In the genomic region with DNA sequence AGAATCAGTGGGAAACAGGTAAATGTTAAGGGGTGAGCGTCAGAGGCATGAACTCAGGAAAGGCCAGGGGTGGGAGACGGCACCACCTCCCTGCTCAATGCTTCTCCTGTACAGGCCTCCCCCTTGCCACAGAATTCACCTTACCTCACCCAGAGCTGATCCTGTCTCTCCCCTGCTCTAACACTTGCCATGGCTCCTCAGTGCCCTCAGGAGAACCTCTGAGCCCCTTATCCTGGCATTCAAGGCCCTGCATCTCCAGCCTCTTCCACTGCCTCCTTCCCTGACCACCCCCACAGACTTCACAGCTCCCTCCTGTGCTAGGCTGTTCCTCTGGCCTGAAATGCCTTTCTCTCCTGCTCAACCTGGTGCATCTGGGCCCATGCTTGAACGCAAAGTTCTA, we compare ENCODE assay signal across 33 cellular contexts. TPM values are rescaled to one million over a fixed set of nuclear protein-coding genes. Genes with fewer than 3 reads are reported as not detected.
"Had no signal": no experiment of that assay in that cellular context is flagged by ENCODE, and none has a peak within 500 bp of the region (broad histone marks: within the 10 kb centered on the region; RNA-seq: fewer than 3 reads in every experiment).

No MANE protein-coding gene starts in this region.

- ATAC-seq: activated CD4-positive, alpha-beta T cell treated with anti-CD3 and anti-CD28 coated beads for 36 hours; activated CD8-positive, alpha-beta memory T cell treated with anti-CD3 and anti-CD28 coated beads, Interleukin-2, amount 10 ng/mL, durations not matched to agents 7 days and 5 days; activated CD8-positive, alpha-beta T cell treated with anti-CD3 and anti-CD28 coated beads, Interleukin-2, amount 10 ng/mL, durations not matched to agents 7 days and 5 days; activated T-cell treated with anti-CD3 and anti-CD28 coated beads, Interleukin-2, amount 50 U/mL, for 72 hours; foreskin keratinocyte; gastrocnemius medialis; heart right ventricle had no signal

- H3K27me3 Mint-ChIP-seq: activated CD4-positive, alpha-beta T cell treated with anti-CD3 and anti-CD28 coated beads for 36 hours had no signal

- H3K9me3 Mint-ChIP-seq: activated CD4-positive, alpha-beta memory T cell treated with anti-CD3 and anti-CD28 coated beads for 36 hours; activated CD4-positive, alpha-beta T cell treated with anti-CD3 and anti-CD28 coated beads, Interleukin-2, amount 10 ng/mL, durations not matched to agents 24 days and 14 days; activated T-cell treated with anti-CD3 and anti-CD28 coated beads, Interleukin-2, amount 50 U/mL, for 72 hours; central memory CD8-positive, alpha-beta T cell; dendritic cell treated with granulocyte-macrophage colony-stimulating factor and Interleukin-4, amounts not matched to agents 40 ng/mL and 50 ng/mL, for 4 days had no signal

- H3K27me3 ChIP-seq: brain microvascular endothelial cell had no signal

- H3K36me3 Mint-ChIP-seq: activated CD4-positive, alpha-beta memory T cell treated with anti-CD3 and anti-CD28 coated beads for 36 hours; activated CD8-positive, alpha-beta memory T cell treated with anti-CD3 and anti-CD28 coated beads, Interleukin-2, amount 10 ng/mL, durations not matched to agents 7 days and 5 days; activated naive CD8-positive, alpha-beta T cell had no signal

- H3K4me1 Mint-ChIP-seq: activated CD4-positive, alpha-beta T cell treated with anti-CD3 and anti-CD28 coated beads for 36 hours; activated CD4-positive, alpha-beta T cell treated with anti-CD3 and anti-CD28 coated beads, Interleukin-2, amount 10 ng/mL, durations not matched to agents 24 days and 14 days; central memory CD8-positive, alpha-beta T cell had no signal

- FAIRE-seq: astrocyte, bronchial epithelial cell had no signal

- H3K27ac Mint-ChIP-seq: activated CD4-positive, alpha-beta memory T cell treated with anti-CD3 and anti-CD28 coated beads for 36 hours; activated CD4-positive, alpha-beta T cell treated with anti-CD3 and anti-CD28 coated beads for 36 hours; activated CD4-positive, alpha-beta T cell treated with anti-CD3 and anti-CD28 coated beads, Interleukin-2, amount 10 ng/mL, durations not matched to agents 24 days and 14 days; activated CD8-positive, alpha-beta memory T cell treated with anti-CD3 and anti-CD28 coated beads, Interleukin-2, amount 10 ng/mL, durations not matched to agents 7 days and 5 days; activated CD8-positive, alpha-beta T cell treated with anti-CD3 and anti-CD28 coated beads, Interleukin-2, amount 10 ng/mL, durations not matched to agents 7 days and 5 days; activated naive CD8-positive, alpha-beta T cell; activated T-cell treated with anti-CD3 and anti-CD28 coated beads, Interleukin-2, amount 50 U/mL, for 72 hours; dendritic cell treated with granulocyte-macrophage colony-stimulating factor and Interleukin-4, amounts not matched to agents 40 ng/mL and 50 ng/mL, for 4 days had no signal

- H3K9me3 ChIP-seq: esophagus muscularis mucosa, gastrocnemius medialis, heart right ventricle had no signal

- H3K27ac ChIP-seq: brain microvascular endothelial cell, coronary artery, dorsolateral prefrontal cortex, esophagus muscularis mucosa, foreskin keratinocyte, gastrocnemius medialis, heart right ventricle had no signal

- H3K4me3 Mint-ChIP-seq: activated CD4-positive, alpha-beta memory T cell treated with anti-CD3 and anti-CD28 coated beads for 36 hours; activated CD4-positive, alpha-beta T cell treated with anti-CD3 and anti-CD28 coated beads for 36 hours; activated CD4-positive, alpha-beta T cell treated with anti-CD3 and anti-CD28 coated beads, Interleukin-2, amount 10 ng/mL, durations not matched to agents 24 days and 14 days; activated CD8-positive, alpha-beta memory T cell treated with anti-CD3 and anti-CD28 coated beads, Interleukin-2, amount 10 ng/mL, durations not matched to agents 7 days and 5 days; activated CD8-positive, alpha-beta T cell treated with anti-CD3 and anti-CD28 coated beads, Interleukin-2, amount 10 ng/mL, durations not matched to agents 7 days and 5 days; activated naive CD8-positive, alpha-beta T cell; activated T-cell treated with anti-CD3 and anti-CD28 coated beads, Interleukin-2, amount 50 U/mL, for 72 hours; central memory CD8-positive, alpha-beta T cell; dendritic cell treated with granulocyte-macrophage colony-stimulating factor and Interleukin-4, amounts not matched to agents 40 ng/mL and 50 ng/mL, for 4 days had no signal

- H3K4me3 ChIP-seq: coronary artery, dorsolateral prefrontal cortex, esophagus muscularis mucosa, gastrocnemius medialis, heart right ventricle had no signal

- H3K4me1 ChIP-seq: esophagus muscularis mucosa, foreskin keratinocyte, gastrocnemius medialis, heart right ventricle had no signal

- DNase-seq: activated CD4-positive, alpha-beta memory T cell treated with anti-CD3 and anti-CD28 coated beads for 36 hours; activated CD4-positive, alpha-beta T cell treated with anti-CD3 and anti-CD28 coated beads for 36 hours; activated CD4-positive, alpha-beta T cell treated with anti-CD3 and anti-CD28 coated beads, Interleukin-2, amount 10 ng/mL, durations not matched to agents 24 days and 14 days; activated CD4-positive, CD25-positive, alpha-beta regulatory T cell; activated CD4-positive, CD25-positive, alpha-beta regulatory T cell treated with anti-CD3 and anti-CD28 coated beads, Interleukin-2, amount 50 U/mL, for 72 hours; activated CD8-positive, alpha-beta memory T cell treated with anti-CD3 and anti-CD28 coated beads, Interleukin-2, amount 10 ng/mL, durations not matched to agents 7 days and 5 days; activated CD8-positive, alpha-beta memory T cell treated with anti-CD3 and anti-CD28 coated beads, Interleukin-2, amount 50 U/mL, for 4 hours; activated CD8-positive, alpha-beta T cell treated with anti-CD3 and anti-CD28 coated beads, Interleukin-2, amount 10 ng/mL, durations not matched to agents 7 days and 5 days; activated gamma-delta T cell; activated naive CD4-positive, alpha-beta T cell; activated naive CD4-positive, alpha-beta T cell treated with anti-CD3 and anti-CD28 coated beads, Interleukin-2, amount 50 U/mL, for 16 hours; activated T-cell treated with anti-CD3 and anti-CD28 coated beads, Interleukin-2, amount 50 U/mL, for 1 hour; activated T-cell treated with anti-CD3 and anti-CD28 coated beads, Interleukin-2, amount 50 U/mL, for 72 hours; amniotic stem cell; anterior cingulate cortex; brain microvascular endothelial cell; dorsolateral prefrontal cortex; effector memory CD4-positive, alpha-beta T cell; erythroblast; foreskin keratinocyte; gastrocnemius medialis; heart right ventricle; T-helper 1 cell; T-helper 2 cell had no signal

- H3K36me3 ChIP-seq: brain microvascular endothelial cell, esophagus muscularis mucosa, gastrocnemius medialis, heart right ventricle had no signal

RNA-seq across cellular contexts. Expression of gene BPIFB1, which starts 33.9 kb away (rescaled TPM):
- total RNA-seq: activated CD4-positive, alpha-beta memory T cell treated with anti-CD3 and anti-CD28 coated beads for 36 hours; activated CD4-positive, alpha-beta T cell treated with anti-CD3 and anti-CD28 coated beads for 36 hours; activated CD4-positive, alpha-beta T cell treated with anti-CD3 and anti-CD28 coated beads, Interleukin-2, amount 10 ng/mL, durations not matched to agents 24 days and 14 days; activated CD8-positive, alpha-beta memory T cell treated with anti-CD3 and anti-CD28 coated beads for 36 hours; activated CD8-positive, alpha-beta memory T cell treated with anti-CD3 and anti-CD28 coated beads, Interleukin-2, amount 10 ng/mL, durations not matched to agents 7 days and 5 days; activated CD8-positive, alpha-beta T cell treated with anti-CD3 and anti-CD28 coated beads, Interleukin-2, amount 10 ng/mL, durations not matched to agents 7 days and 5 days; activated T-cell treated with anti-CD3 and anti-CD28 coated beads, Interleukin-2, amount 50 U/mL, for 72 hours; astrocyte; bronchial epithelial cell; cardiac septum; dorsolateral prefrontal cortex; esophagus muscularis mucosa; foreskin keratinocyte; gastrocnemius medialis; heart right ventricle had no signal
- polyA plus RNA-seq: foreskin keratinocyte had no signal
